In genomic region chr16:48157794-48158193, GRCh38 we compare ENCODE assay signal across 16 cellular contexts. TPM values are rescaled to one million over a fixed set of nuclear protein-coding genes. Genes with fewer than 3 reads are reported as not detected.
A peak's percentile ranks its signal among the peaks of the same experiment; 100 is the strongest.
DNase-seq lines count a peak whose midpoint lies in the region; ATAC-seq, FAIRE-seq and TF ChIP-seq lines count a peak whose summit lies in the region.
"Had no signal": no experiment of that assay in that cellular context is flagged by ENCODE, and none has a peak within 500 bp of the region (broad histone marks: within the 10 kb centered on the region; RNA-seq: fewer than 3 reads in every experiment).

No MANE protein-coding gene starts in this region.

- H3K79me2 ChIP-seq in HCT116 (ENCODE audit: insufficient read depth, low read length), result no peaks in the 10 kb centered on the region

- no peaks in the 10 kb centered on the region for H3K9me2 ChIP-seq in HCT116 (ENCODE audit: insufficient read depth)

- RAD21 ChIA-PET in HCT116 (lab: Charles Lee; ENCODE audit: low non-redundant PET in 1 of 2, low total read pairs in 2 of 2, uncharacterized antibody in 2 of 2, unreplicated experiment in 2 of 2), result no interaction called here

- no peaks in the 10 kb centered on the region for H3K9me3 ChIP-seq in HCT116 (ENCODE audit: control insufficient read depth in 1 of 2, insufficient read depth in 1 of 2, low read depth in 1 of 2, low read length in 2 of 2)
- no peaks in the 10 kb centered on the region for H3K9me3 ChIP-seq in small intestine (ENCODE audit: control insufficient read depth, low read depth)
- H3K9me3 ChIP-seq: lower lobe of right lung, uterus had no signal

- POLR2A ChIA-PET in HCT116 (lab: Charles Lee), result no interaction called here

- TF ChIP-seq POLR2A in HCT116 (IDR thresholded peaks at IDR 0.05; ENCODE audit: borderline replicate concordance, extremely low read depth, insufficient read depth, insufficient read length), result no peak

- intact Hi-C loops in HCT116 (cut with micrococcal nuclease), result loop anchor here (2.0 to 10.0 kb wide), 5 partner anchors 283 to 1211 kb away; partner anchors contain the start of gene NETO2

- peaks cover 26 to 45% of the 10 kb centered on the region in 2 donors for H3K27me3 Mint-ChIP-seq in stimulated activated naive B cell treated with anti-CD40 and anti-IgM and Interleukin-4, amounts not matched to agents 10 μg/mL and 1 μg/mL and 100 μg/mL, for 72 hours

- peak overlapping the region in 1 of 2 donors; percentile 79 for H3K27ac Mint-ChIP-seq in activated naive CD4-positive, alpha-beta T cell treated with anti-CD3 and anti-CD28 coated beads, Interleukin-2, amount 50 U/mL, for 72 hours
- H3K27ac Mint-ChIP-seq in stimulated activated naive B cell treated with anti-CD40 and anti-IgM and Interleukin-4, amounts not matched to agents 10 μg/mL and 1 μg/mL and 100 μg/mL, for 72 hours, result peak overlapping the region; percentile 27

- no peak overlapping the region for H3K9ac ChIP-seq in HCT116 (ENCODE audit: low read length)

- DNase-seq in activated naive CD4-positive, alpha-beta T cell treated with anti-CD3 and anti-CD28 coated beads, Interleukin-2, amount 50 U/mL, for 72 hours (ENCODE audit: low spot score in 2 of 2), result no peak
- DNase-seq in activated naive CD4-positive, alpha-beta T cell treated with Interleukin-2 at 50 U/mL for 16 hours, result no peak
- DNase-seq in HCT116 (ENCODE audit: low read depth, low spot score), result no peak
- no peak for DNase-seq in stimulated activated naive B cell treated with anti-CD40 and anti-IgM and Interleukin-4, amounts not matched to agents 10 μg/mL and 1 μg/mL and 100 μg/mL, for 72 hours
- DNase-seq in small intestine, result no peak
- DNase-seq: lower lobe of right lung, NCI-H2081, uterus had no signal

- H3K9me3 Mint-ChIP-seq in activated naive CD4-positive, alpha-beta T cell treated with anti-CD3 and anti-CD28 coated beads, Interleukin-2, amount 50 U/mL, for 72 hours, result no peaks in the 10 kb centered on the region
- H3K9me3 Mint-ChIP-seq in stimulated activated naive B cell treated with anti-CD40 and anti-IgM and Interleukin-4, amounts not matched to agents 10 μg/mL and 1 μg/mL and 100 μg/mL, for 72 hours, result no peaks in the 10 kb centered on the region

- peak overlapping the region in 1 of 2 experiments; percentile 13; a peak in 1 of 4 replicates for H3K4me3 ChIP-seq in HCT116 (replicated peaks in 1 of 2; ENCODE audit: low read depth in 1 of 2, low read length in 2 of 2)
- H3K4me3 ChIP-seq in small intestine (ENCODE audit: low read depth in 1 of 2, low read length in 2 of 2), result no peak overlapping the region
- H3K4me3 ChIP-seq: lower lobe of right lung, uterus had no signal

- H3K4me2 ChIP-seq in HCT116 (ENCODE audit: low read length), result peak overlapping the region; percentile 61

- peak; percentile 53 to 63 for ATAC-seq in activated naive CD4-positive, alpha-beta T cell treated with anti-CD3 and anti-CD28 coated beads, Interleukin-2, amount 50 U/mL, for 72 hours
- peak; percentile 4; the same call in 1 of the 2 replicates for ATAC-seq in HCT116
- ATAC-seq in SK-N-SH treated with all-trans-retinoic acid at 6 μM for 48 hours, result peak; percentile 21; the same call in 2 of the 3 replicates
- peak in 1 of 2 donors; percentile 22 for ATAC-seq in stimulated activated naive B cell treated with anti-CD40 and anti-IgM and Interleukin-4, amounts not matched to agents 10 μg/mL and 1 μg/mL and 100 μg/mL, for 72 hours (replicated peaks)
- no peak for ATAC-seq in HG02938 (IDR thresholded peaks at IDR 0.05; ENCODE audit: unreplicated experiment)
- ATAC-seq in HG03571 (IDR thresholded peaks at IDR 0.05; ENCODE audit: unreplicated experiment), result no peak
- ATAC-seq: HepG2; lower lobe of right lung; naive thymus-derived CD4-positive, alpha-beta T cell had no signal

- no peak overlapping the region for H2AFZ ChIP-seq in HCT116 (ENCODE audit: low read depth, low read length, poor library complexity, severe bottlenecking)

- H3K27ac ChIP-seq in HCT116 (ENCODE audit: low read depth, low read length), result peak overlapping the region; percentile 33; the same call in 1 of the 2 replicates
- H3K27ac ChIP-seq in small intestine (ENCODE audit: low read depth in 1 of 2, low read length in 1 of 2), result no peak overlapping the region
- H3K27ac ChIP-seq: lower lobe of right lung, uterus had no signal

- CTCF ChIA-PET in HCT116 (lab: Charles Lee), result interaction anchor here (1.0 to 5.3 kb wide), 2 partner anchors 1016 to 1120 kb away, joined by 3 to 21 read pairs; no protein-coding TSS in a partner anchor

- H3K36me3 ChIP-seq in HCT116 (ENCODE audit: control insufficient read depth in 1 of 2, insufficient read depth in 2 of 2, low read length in 2 of 2) (no peaks in the 10 kb centered on the region), small intestine (ENCODE audit: control insufficient read depth in 2 of 2, insufficient read depth in 2 of 2, low read length in 2 of 2) (no peaks in the 10 kb centered on the region)
- H3K36me3 ChIP-seq: lower lobe of right lung, uterus had no signal

- H3K27me3 ChIP-seq in HCT116 (ENCODE audit: insufficient read depth, low read length) (no peaks in the 10 kb centered on the region), small intestine (ENCODE audit: control insufficient read depth in 2 of 2, insufficient read depth in 2 of 2, low read length in 2 of 2) (no peaks in the 10 kb centered on the region)
- H3K27me3 ChIP-seq: uterus had no signal

- H3K36me3 Mint-ChIP-seq in activated naive CD4-positive, alpha-beta T cell treated with anti-CD3 and anti-CD28 coated beads, Interleukin-2, amount 50 U/mL, for 72 hours, result no peaks in the 10 kb centered on the region
- H3K36me3 Mint-ChIP-seq in stimulated activated naive B cell treated with anti-CD40 and anti-IgM and Interleukin-4, amounts not matched to agents 10 μg/mL and 1 μg/mL and 100 μg/mL, for 72 hours, result no peaks in the 10 kb centered on the region
- H3K36me3 Mint-ChIP-seq: naive thymus-derived CD4-positive, alpha-beta T cell had no signal

- FAIRE-seq in small intestine (lab: Jason Lieb, UNC), result no peak
- FAIRE-seq: D721Med, HepG2 had no signal

- H3K4me1 ChIP-seq in HCT116 (ENCODE audit: control insufficient read depth in 1 of 2, insufficient read depth in 2 of 2, low read length in 2 of 2) (peaks cover 14 to 34% of the 10 kb centered on the region in 2 experiments), small intestine (ENCODE audit: control insufficient read depth in 2 of 2, insufficient read depth in 1 of 2, low read depth in 1 of 2, low read length in 1 of 2) (no peaks in the 10 kb centered on the region)
- H3K4me1 ChIP-seq: uterus had no signal

- TF ChIP-seq CTCF in HCT116 (IDR thresholded peaks at IDR 0.05 in 2 of 3, conservative IDR thresholded peaks at IDR 0.05 in 1 of 3; ENCODE audit: borderline replicate concordance in 1 of 3, insufficient read depth in 1 of 3, low read depth in 2 of 3, low read length in 2 of 3), result no peak

- H3K4me3 Mint-ChIP-seq in stimulated activated naive B cell treated with anti-CD40 and anti-IgM and Interleukin-4, amounts not matched to agents 10 μg/mL and 1 μg/mL and 100 μg/mL, for 72 hours, result no peak overlapping the region

- BruUV-seq in HCT116 (replicated peaks; lab: Mats Ljungman, UMichigan), result no TSS peak

- no peak for TF ChIP-seq RAD21 in HCT116 (IDR thresholded peaks at IDR 0.05; ENCODE audit: low read depth)

- peaks cover 20 to 33% of the 10 kb centered on the region in 2 donors for H3K4me1 Mint-ChIP-seq in stimulated activated naive B cell treated with anti-CD40 and anti-IgM and Interleukin-4, amounts not matched to agents 10 μg/mL and 1 μg/mL and 100 μg/mL, for 72 hours

- 80 to 90% (median 81%) methylated on average over 4 of the region's 4 CpGs for WGBS in small intestine, 3 donors

- no peaks in the 10 kb centered on the region for H4K20me1 ChIP-seq in HCT116 (ENCODE audit: insufficient read depth)

TF ChIP-seq in HCT116, 20 proteins besides CTCF, POLR2A, EP300 and RAD21 (continues in another document):
- no peak for TF ChIP-seq SRF (IDR thresholded peaks at IDR 0.05; ENCODE audit: low read depth)
- no peak for TF ChIP-seq POLR2AphosphoS5 (IDR thresholded peaks at IDR 0.05; ENCODE audit: low read depth, low read length)
- no peak for TF ChIP-seq ATF3 (IDR thresholded peaks at IDR 0.05)
- no peak for TF ChIP-seq CBX3 (IDR thresholded peaks at IDR 0.05; ENCODE audit: low read depth)
- TF ChIP-seq ELF1 (IDR thresholded peaks at IDR 0.05; ENCODE audit: borderline replicate concordance, low read depth), result no peak
- no peak for TF ChIP-seq ZFX (IDR thresholded peaks at IDR 0.05)
- TF ChIP-seq MAX (IDR thresholded peaks at IDR 0.05), result no peak
- no peak for TF ChIP-seq EZH2phosphoT487 (IDR thresholded peaks at IDR 0.05; ENCODE audit: borderline replicate concordance)
- TF ChIP-seq EZH2 (IDR thresholded peaks at IDR 0.05), result no peak
- no peak for TF ChIP-seq ZNF274 (IDR thresholded peaks at IDR 0.05; ENCODE audit: low read depth, low read length)

TF ChIP-seq in SK-N-SH treated with all-trans-retinoic acid at 6 μM for 48 hours, 23 proteins besides CTCF, POLR2A, EP300 and RAD21 (continues in another document):
- TF ChIP-seq ZNF8 (CRISPR knock-in tag; IDR thresholded peaks at IDR 0.05) (no peak), CSDC2 (CRISPR knock-in tag; IDR thresholded peaks at IDR 0.05) (no peak), PATZ1 (CRISPR knock-in tag; IDR thresholded peaks at IDR 0.05; ENCODE audit: borderline replicate concordance) (no peak)

RNA-seq across cellular contexts. Expression of gene ABCC12, which starts 2.0 kb away (rescaled TPM):
- not detected for total RNA-seq in activated naive CD4-positive, alpha-beta T cell treated with anti-CD3 and anti-CD28 coated beads, Interleukin-2, amount 50 U/mL, for 72 hours
- total RNA-seq in HCT116 (2021; ENCODE audit: unreplicated experiment), result not detected
- not detected in 2 replicates for polyA plus RNA-seq in HCT116 (2012)
- polyA plus RNA-seq in small intestine, result not detected
- total RNA-seq: epithelial cell of proximal tubule; HepG2; lower lobe of right lung; naive thymus-derived CD4-positive, alpha-beta T cell; posterior vena cava; uterus had no signal
- polyA plus RNA-seq: HepG2; naive thymus-derived CD4-positive, alpha-beta T cell had no signal

Comparison
In these comparisons a context has a peak if more than half of its experiments do, and no peak if none do; other contexts are left out.
1. ATAC-seq: peak in activated naive CD4-positive, alpha-beta T cell treated with anti-CD3 and anti-CD28 coated beads, Interleukin-2, amount 50 U/mL, for 72 hours (2 of 2), HCT116 (single experiment) and SK-N-SH treated with all-trans-retinoic acid at 6 μM for 48 hours (single experiment); none in HG02938 (single experiment) and HG03571 (single experiment).